7 cellular contexts compared by ENCODE assay signal in genomic region chr6:160069050-160069454, GRCh38. TPM values are rescaled to one million over a fixed set of nuclear protein-coding genes. Genes with fewer than 3 reads are reported as not detected.
DNase-seq lines count a peak whose midpoint lies in the region; ATAC-seq, FAIRE-seq and TF ChIP-seq lines count a peak whose summit lies in the region.

No MANE protein-coding gene starts in this region.

- H3K27me3 ChIP-seq in MM.1S (replicated peaks; ENCODE audit: insufficient read depth, low read length): no peaks in the 10 kb centered on the region

- peaks cover 20% of the 10 kb centered on the region; the same call in 1 of the 2 replicates for H3K79me2 ChIP-seq in MM.1S (ENCODE audit: low read length)

- TF ChIP-seq CTCF in MM.1S (IDR thresholded peaks at IDR 0.05; ENCODE audit: low read length): no peak
- TF ChIP-seq CTCF in neural crest cell (conservative IDR thresholded peaks at IDR 0.05): no peak
- TF ChIP-seq CTCF in nephron progenitor cell (IDR thresholded peaks at IDR 0.05): no peak

- no peaks in the 10 kb centered on the region for H3K4me1 Mint-ChIP-seq in neural crest cell
- H3K4me1 Mint-ChIP-seq in nephron progenitor cell: no peaks in the 10 kb centered on the region

- H3K4me1 ChIP-seq in MM.1S (ENCODE audit: low read length): peaks cover 47% of the 10 kb centered on the region

- H3K27me3 Mint-ChIP-seq in neural crest cell (ENCODE audit: low read depth) (no peaks in the 10 kb centered on the region), nephron progenitor cell (ENCODE audit: low read depth, poor library complexity) (no peaks in the 10 kb centered on the region)

- intact Hi-C loops in head of caudate nucleus (cut with DNase I): no loop called here

- H3K4me3 ChIP-seq in MM.1S (ENCODE audit: low read length): no peak overlapping the region

- H3K9ac ChIP-seq in MM.1S (ENCODE audit: low read length): no peak overlapping the region

- peak overlapping the region; percentile 89 for H3K27ac ChIP-seq in MM.1S (ENCODE audit: low read length)

- no peaks in the 10 kb centered on the region for H4K20me1 ChIP-seq in MM.1S (ENCODE audit: insufficient read depth, low read length)

- no peaks in the 10 kb centered on the region for H3K9me2 ChIP-seq in MM.1S (replicated peaks; ENCODE audit: insufficient read depth, low read length)

- DNase-seq in MM.1S (peak; percentile 78), neural crest cell (ENCODE audit: low read depth, low spot score) (no peak), head of caudate nucleus (no peak), HTR-8/SVneo (ENCODE audit: insufficient read length, low spot score) (no peak), nephron progenitor cell (no peak)

- ATAC-seq in GM18909 (IDR thresholded peaks at IDR 0.05; ENCODE audit: poor library complexity, unreplicated experiment) (peak; percentile 94), HG02588 (IDR thresholded peaks at IDR 0.05; ENCODE audit: unreplicated experiment) (peak; percentile 98)

- peaks cover 21% of the 10 kb centered on the region for H3F3A ChIP-seq in MM.1S (ENCODE audit: insufficient read depth, low read length)

- H2AFZ ChIP-seq in MM.1S (ENCODE audit: low read length): no peak overlapping the region

- no peaks in the 10 kb centered on the region for H3K36me3 ChIP-seq in MM.1S (replicated peaks; ENCODE audit: insufficient read depth, low read length)

- H3K9me3 ChIP-seq in MM.1S (replicated peaks; ENCODE audit: insufficient read depth, low read length): no peaks in the 10 kb centered on the region

- no peak for FAIRE-seq in HTR-8/SVneo (lab: Jason Lieb, UNC)

- H3K27ac Mint-ChIP-seq in neural crest cell (ENCODE audit: unreplicated experiment) (peak overlapping the region; percentile 78), nephron progenitor cell (no peak overlapping the region)

- H3K9me3 Mint-ChIP-seq in neural crest cell (no peaks in the 10 kb centered on the region), nephron progenitor cell (no peaks in the 10 kb centered on the region)

- H3K36me3 Mint-ChIP-seq in neural crest cell (ENCODE audit: low read depth) (peaks cover 28% of the 10 kb centered on the region), nephron progenitor cell (ENCODE audit: low read depth) (peaks cover 82% of the 10 kb centered on the region)

- no peak overlapping the region for H3K4me3 Mint-ChIP-seq in neural crest cell
- H3K4me3 Mint-ChIP-seq in nephron progenitor cell: no peak overlapping the region

- peak overlapping the region; percentile 37; the same call in 1 of the 2 replicates for H3K4me2 ChIP-seq in MM.1S (ENCODE audit: low read depth, low read length)

RNA-seq across cellular contexts. Expression of gene SLC22A1, which starts 52.6 kb away (rescaled TPM):
- 1.7 and 2.1 TPM in 2 replicates for total RNA-seq in neural crest cell
